Comparison of ENCODE assay signal across 25 cellular contexts in genomic region chr14:36356862-36357261, GRCh38.
"Had no signal": no experiment of that assay in that cellular context is flagged by ENCODE, and none has a peak within 500 bp of the region (broad histone marks: within the 10 kb centered on the region; RNA-seq: fewer than 3 reads in every experiment).

No MANE protein-coding gene starts in this region.

- H3K4me1 ChIP-seq: ascending aorta, breast epithelium, colonic mucosa had no signal

- ATAC-seq: activated naive CD4-positive, alpha-beta T cell treated with anti-CD3 and anti-CD28 coated beads, Interleukin-2, amount 50 U/mL, for 72 hours; activated T-cell treated with anti-CD3 and anti-CD28 coated beads, Interleukin-2, amount 50 U/mL, for 72 hours; esophagus mucosa had no signal

- H3K4me3 ChIP-seq: ascending aorta, breast epithelium, cardiac muscle cell, colonic mucosa had no signal

- H3K36me3 ChIP-seq: ascending aorta, breast epithelium, cardiac muscle cell, colonic mucosa had no signal

- DNase-seq: activated CD4-positive, alpha-beta memory T cell treated with anti-CD3 and anti-CD28 coated beads, Interleukin-2, amount 10 ng/mL, durations not matched to agents 7 days and 5 days; activated CD4-positive, alpha-beta T cell treated with anti-CD3 and anti-CD28 coated beads for 1 hour; activated CD4-positive, alpha-beta T cell treated with anti-CD3 and anti-CD28 coated beads for 4 hours; activated CD4-positive, alpha-beta T cell treated with anti-CD3 and anti-CD28 coated beads, Interleukin-2, amount 10 ng/mL, durations not matched to agents 7 days and 5 days; activated CD4-positive, alpha-beta T cell treated with anti-CD3 and anti-CD28 coated beads, Interleukin-2, amount 50 U/mL, for 4 hours; activated CD8-positive, alpha-beta memory T cell treated with anti-CD3 and anti-CD28 coated beads, Interleukin-2, amount 50 U/mL, for 48 hours; activated gamma-delta T cell; activated naive CD4-positive, alpha-beta T cell; activated naive CD4-positive, alpha-beta T cell treated with anti-CD3 and anti-CD28 coated beads, Interleukin-2, amount 10 ng/mL, durations not matched to agents 7 days and 5 days; activated naive CD8-positive, alpha-beta T cell treated with anti-CD3 and anti-CD28 coated beads, Interleukin-2, amount 10 ng/mL, durations not matched to agents 7 days and 5 days; activated T-cell treated with anti-CD3 and anti-CD28 coated beads for 4 hours; activated T-cell treated with anti-CD3 and anti-CD28 coated beads, Interleukin-2, amount 50 U/mL, for 24 hours; activated T-cell treated with anti-CD3 and anti-CD28 coated beads, Interleukin-2, amount 50 U/mL, for 72 hours; central memory CD4-positive, alpha-beta T cell; cerebellar nuclear complex; colonic mucosa; effector CD8-positive, alpha-beta T cell; foreskin fibroblast; head of caudate nucleus; hippocampal formation had no signal

- H3K9me3 ChIP-seq: breast epithelium, colonic mucosa had no signal

- H3K27ac ChIP-seq: ascending aorta, breast epithelium, cardiac muscle cell, colonic mucosa had no signal
